In the genomic region with DNA sequence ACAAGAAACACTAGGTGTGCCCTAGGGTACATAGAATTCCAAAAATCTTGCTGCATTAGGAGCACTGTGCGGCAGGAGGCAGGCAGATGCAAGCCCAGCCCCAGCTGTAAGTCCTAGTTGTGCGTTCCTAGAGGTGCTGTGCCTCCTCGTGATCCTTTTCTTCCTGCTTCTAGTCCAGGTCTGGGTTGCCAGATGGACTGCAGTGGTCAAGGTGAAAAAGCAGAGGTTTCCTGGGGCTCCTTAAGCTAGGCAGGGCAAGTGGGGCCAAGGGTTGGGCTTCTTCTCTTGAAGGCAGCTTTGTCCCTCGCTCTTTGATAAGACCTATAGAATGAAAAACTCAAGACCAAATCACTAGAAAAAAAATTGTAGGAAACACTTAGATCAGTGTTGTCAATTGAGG, we compare ENCODE assay signal across 17 cellular contexts. TPM values are rescaled to one million over a fixed set of nuclear protein-coding genes. Genes with fewer than 3 reads are reported as not detected.
DNase-seq lines count a peak whose midpoint lies in the region; ATAC-seq, FAIRE-seq and TF ChIP-seq lines count a peak whose summit lies in the region.
"Had no signal": no experiment of that assay in that cellular context is flagged by ENCODE, and none has a peak within 500 bp of the region (broad histone marks: within the 10 kb centered on the region; RNA-seq: fewer than 3 reads in every experiment).

No MANE protein-coding gene starts in this region.

- no peaks in the 10 kb centered on the region for H3K9me3 ChIP-seq in BLaER1 treated with 17β-estradiol and CSF1 and Interleukin-3, amounts not matched to agents 10 nM and 100 nM (replicated peaks in 1 of 11)
- H3K9me3 ChIP-seq: SJSA1 had no signal

- H3K4me3 ChIP-seq in BLaER1 treated with 17β-estradiol and CSF1 and Interleukin-3, amounts not matched to agents 10 nM and 100 nM, result peak overlapping the region in 2 of 10 experiments; percentile 9 to 10; a peak in 1 of 20 replicates
- H3K4me3 ChIP-seq: K562, PC-9, SJSA1 had no signal

- peak overlapping the region; percentile 25 to 91 (median 86); a peak in 20 of 22 replicates for H3K4me2 ChIP-seq in BLaER1 treated with 17β-estradiol and CSF1 and Interleukin-3, amounts not matched to agents 10 nM and 100 nM
- H3K4me2 ChIP-seq: PC-9 had no signal

- H3K27ac Mint-ChIP-seq in endothelial cell (ENCODE audit: unreplicated experiment), result peak overlapping the region; percentile 88
- H3K27ac Mint-ChIP-seq in osteocyte (ENCODE audit: unreplicated experiment), result peak overlapping the region; percentile 41
- H3K27ac Mint-ChIP-seq: CD4-positive, alpha-beta T cell had no signal

- peaks cover 0 to 7% (median 0%) of the 10 kb centered on the region in 11 experiments; a peak in 3 of 22 replicates for H3K27me3 ChIP-seq in BLaER1 treated with 17β-estradiol and CSF1 and Interleukin-3, amounts not matched to agents 10 nM and 100 nM
- H3K27me3 ChIP-seq: SJSA1 had no signal

- H4K20me1 ChIP-seq in BLaER1 treated with 17β-estradiol and CSF1 and Interleukin-3, amounts not matched to agents 10 nM and 100 nM, result peaks cover 0 to 46% (median 9%) of the 10 kb centered on the region in 11 experiments; a peak in 10 of 22 replicates

- peak overlapping the region in 5 of 11 experiments; percentile 19 to 62 (median 50); a peak in 8 of 22 replicates for H3K9ac ChIP-seq in BLaER1 treated with 17β-estradiol and CSF1 and Interleukin-3, amounts not matched to agents 10 nM and 100 nM

- peaks cover 54 to 72% (median 64%) of the 10 kb centered on the region in 10 experiments for H3K4me1 ChIP-seq in BLaER1 treated with 17β-estradiol and CSF1 and Interleukin-3, amounts not matched to agents 10 nM and 100 nM
- H3K4me1 ChIP-seq: SJSA1 had no signal

- no peaks in the 10 kb centered on the region for H3K36me3 Mint-ChIP-seq in endothelial cell (ENCODE audit: low read depth, unreplicated experiment)
- H3K36me3 Mint-ChIP-seq in osteocyte (ENCODE audit: unreplicated experiment), result peaks cover 8% of the 10 kb centered on the region

- H3K4me3 Mint-ChIP-seq in endothelial cell (ENCODE audit: unreplicated experiment) (peak overlapping the region; percentile 70), osteocyte (ENCODE audit: unreplicated experiment) (no peak overlapping the region)
- H3K4me3 Mint-ChIP-seq: CD4-positive, alpha-beta T cell had no signal

- intact Hi-C loops in Right ventricle myocardium superior (cut with DNase I), result no loop called here
- intact Hi-C loops in posterior cingulate gyrus (cut with DNase I), result no loop called here

- H3K27me3 Mint-ChIP-seq in endothelial cell (ENCODE audit: unreplicated experiment) (peaks cover 7% of the 10 kb centered on the region), osteocyte (ENCODE audit: unreplicated experiment) (no peaks in the 10 kb centered on the region)

- TF ChIP-seq CTCF in endothelial cell (IDR thresholded peaks at IDR 0.05; ENCODE audit: unreplicated experiment), result no peak
- TF ChIP-seq CTCF in osteocyte (IDR thresholded peaks at IDR 0.05), result no peak

- no peaks in the 10 kb centered on the region for H3K9me3 Mint-ChIP-seq in endothelial cell (ENCODE audit: unreplicated experiment)
- no peaks in the 10 kb centered on the region for H3K9me3 Mint-ChIP-seq in osteocyte (ENCODE audit: unreplicated experiment)
- H3K9me3 Mint-ChIP-seq: CD4-positive, alpha-beta T cell had no signal

- peaks cover 0 to 19% (median 0%) of the 10 kb centered on the region in 11 experiments; a peak in 7 of 22 replicates for H3K36me3 ChIP-seq in BLaER1 treated with 17β-estradiol and CSF1 and Interleukin-3, amounts not matched to agents 10 nM and 100 nM
- H3K36me3 ChIP-seq: SJSA1 had no signal

- DNase-seq in NCI-H69 (lab: John Stamatoyannopoulos, UW) (peak; percentile 40), endothelial cell (ENCODE audit: low spot score) (no peak), osteocyte (ENCODE audit: extremely low spot score, unreplicated experiment) (no peak), Right ventricle myocardium superior (no peak), posterior cingulate gyrus (no peak), GM12892 (ENCODE audit: insufficient read length) (no peak), caudate nucleus (lab: John Stamatoyannopoulos, UW) (no peak)
- DNase-seq: CD4-positive, alpha-beta T cell; GOT3; NCI-H1417 treated with DMSO at 0.1 percent for 48 hours; NCI-H2029 treated with DMSO at 0.1 percent for 48 hours; NCI-H510A treated with DMSO at 0.1 percent for 48 hours; PC-9 had no signal

- FAIRE-seq in GM12892 (lab: Jason Lieb, UNC), result no peak
- FAIRE-seq: K562 had no signal

- no peak for ATAC-seq in Right ventricle myocardium superior (ENCODE audit: poor library complexity)

- peak overlapping the region in 7 of 11 experiments; percentile 30 to 75 (median 55); a peak in 13 of 22 replicates for H3K27ac ChIP-seq in BLaER1 treated with 17β-estradiol and CSF1 and Interleukin-3, amounts not matched to agents 10 nM and 100 nM
- no peak overlapping the region for H3K27ac ChIP-seq in caudate nucleus (ENCODE audit: low read depth, low read length)
- H3K27ac ChIP-seq: HL-60, PC-9, SJSA1 had no signal

- no peak for TF ChIP-seq POLR2A in GM12892 (IDR thresholded peaks at IDR 0.05; ENCODE audit: low read depth, low read length)

- H3K4me1 Mint-ChIP-seq in endothelial cell (ENCODE audit: unreplicated experiment), result peaks cover 63% of the 10 kb centered on the region
- H3K4me1 Mint-ChIP-seq in osteocyte (ENCODE audit: unreplicated experiment), result peaks cover 26% of the 10 kb centered on the region

RNA-seq across cellular contexts. Expression of a gene that starts 21.6 kb away (rescaled TPM):
- total RNA-seq in endothelial cell (ENCODE audit: unreplicated experiment) (9.2 TPM), osteocyte (1.1 and 1.6 TPM in 2 replicates), Right ventricle myocardium superior (6.9 TPM)
- 3.7 TPM for polyA plus RNA-seq in GM12892 (2012; ENCODE audit: missing spikeins)

RNA-seq across cellular contexts. Expression of a gene that starts 48.1 kb away (rescaled TPM):
- 170 TPM for total RNA-seq in endothelial cell (ENCODE audit: unreplicated experiment)
- 189 and 215 TPM in 2 replicates for total RNA-seq in osteocyte
- 196 TPM for total RNA-seq in Right ventricle myocardium superior
- 56.8 TPM for polyA plus RNA-seq in GM12892 (2012; ENCODE audit: missing spikeins)
